23 cellular contexts compared by ENCODE assay signal in genomic region chr6:3037578-3038365, GRCh38. TPM values are rescaled to one million over a fixed set of nuclear protein-coding genes. Genes with fewer than 3 reads are reported as not detected.
DNase-seq lines count a peak whose midpoint lies in the region; ATAC-seq, FAIRE-seq and TF ChIP-seq lines count a peak whose summit lies in the region.
"Had no signal": no experiment of that assay in that cellular context is flagged by ENCODE, and none has a peak within 500 bp of the region (broad histone marks: within the 10 kb centered on the region; RNA-seq: fewer than 3 reads in every experiment).

No MANE protein-coding gene starts in this region.

- BruUV-seq in HepG2 (replicated peaks; lab: Mats Ljungman, UMichigan): no TSS peak

- 93 to 94% methylated on average over 4 to 6 of the region's 7 CpGs for WGBS in endodermal cell (ENCODE audit: insufficient coverage in 1 of 2, insufficient read length in 1 of 2), 2 experiments
- 50% methylated on average over 7 of the region's 7 CpGs for WGBS in HepG2 (ENCODE audit: low lambda C conversion rate)

- H3K27ac ChIP-seq in GM23338 (ENCODE audit: low read depth) (no peak overlapping the region), endodermal cell (ENCODE audit: low read depth, low read length) (no peak overlapping the region), HepG2 (ENCODE audit: extremely low read length, insufficient read depth, low read length) (no peak overlapping the region)
- H3K27ac ChIP-seq: prostate gland, thoracic aorta, vagina had no signal

- H3K27ac Mint-ChIP-seq in GM23338 (no peak overlapping the region), endodermal cell (no peak overlapping the region)
- H3K27ac Mint-ChIP-seq: activated CD8-positive, alpha-beta T cell treated with anti-CD3 and anti-CD28 coated beads for 36 hours; activated naive CD8-positive, alpha-beta T cell treated with anti-CD3 and anti-CD28 coated beads for 36 hours had no signal

- H3K4me3 ChIP-seq in GM23338 (no peak overlapping the region), endodermal cell (ENCODE audit: low read length) (peak overlapping the region; percentile 74), HepG2 (replicated peaks in 1 of 3; ENCODE audit: insufficient read depth in 1 of 3, low read depth in 2 of 3, low read length in 3 of 3) (no peak overlapping the region)
- H3K4me3 ChIP-seq: prostate gland, thoracic aorta, vagina had no signal

- TF ChIP-seq CTCF in GM23338 (conservative IDR thresholded peaks at IDR 0.05; ENCODE audit: low read depth in 2 of 2) (no peak), endodermal cell (conservative IDR thresholded peaks at IDR 0.05) (no peak), HepG2 (CRISPR knock-in tag; IDR thresholded peaks at IDR 0.05) (no peak)

- no peak for FAIRE-seq in HepG2 (lab: Jason Lieb, UNC)
- FAIRE-seq: D721Med had no signal

- H3K27me3 ChIP-seq in GM23338 (ENCODE audit: insufficient read depth) (no peaks in the 10 kb centered on the region), endodermal cell (ENCODE audit: control insufficient read depth, insufficient read depth, low read length, poor library complexity, severe bottlenecking) (no peaks in the 10 kb centered on the region), HepG2 (ENCODE audit: control insufficient read depth in 1 of 2, insufficient read depth in 2 of 2, low read length in 2 of 2) (peaks cover 2 to 33% of the 10 kb centered on the region in 2 experiments; a peak in 4 of 5 replicates)
- H3K27me3 ChIP-seq: vagina had no signal

- H3K9me3 ChIP-seq in endodermal cell (ENCODE audit: control insufficient read depth, low read length) (peaks cover 54% of the 10 kb centered on the region), HepG2 (ENCODE audit: low read length) (no peaks in the 10 kb centered on the region)
- H3K9me3 ChIP-seq: prostate gland, thoracic aorta, vagina had no signal

- CTCF ChIA-PET in HepG2 (lab: Yijun Ruan, JAX; ENCODE audit: low intra/inter-chr PET ratio, low total read pairs): no interaction called here

- H3K9me3 Mint-ChIP-seq in GM23338 (peaks cover 2% of the 10 kb centered on the region; the same call in 1 of the 3 replicates), endodermal cell (peaks cover 36% of the 10 kb centered on the region)
- H3K9me3 Mint-ChIP-seq: activated CD8-positive, alpha-beta T cell treated with anti-CD3 and anti-CD28 coated beads for 36 hours; activated naive CD8-positive, alpha-beta T cell treated with anti-CD3 and anti-CD28 coated beads for 36 hours had no signal

- POLR2A ChIA-PET in HepG2 (lab: Yijun Ruan, JAX): interaction anchor here (2.2 kb wide), 1 partner anchor 38 kb away, joined by 8 read pairs; the partner anchor contains the start of gene NQO2

- no peaks in the 10 kb centered on the region for H3K9me2 ChIP-seq in GM23338 (ENCODE audit: insufficient read depth)

- TF ChIP-seq RAD21 in HepG2 (CRISPR knock-in tag; IDR thresholded peaks at IDR 0.05): no peak

- H3K79me2 ChIP-seq in GM23338 (replicated peaks; ENCODE audit: insufficient read depth): no peaks in the 10 kb centered on the region
- H3K79me2 ChIP-seq in HepG2 (ENCODE audit: insufficient read depth, low read length): no peaks in the 10 kb centered on the region

- peaks cover 11% of the 10 kb centered on the region for H3K4me1 Mint-ChIP-seq in GM23338
- H3K4me1 Mint-ChIP-seq in endodermal cell: peaks cover 28% of the 10 kb centered on the region

- no peak overlapping the region for H3K4me2 ChIP-seq in GM23338
- no peak overlapping the region for H3K4me2 ChIP-seq in HepG2 (ENCODE audit: low read depth, low read length)

- no peaks in the 10 kb centered on the region for H3K36me3 ChIP-seq in GM23338 (ENCODE audit: insufficient read depth)
- no peaks in the 10 kb centered on the region for H3K36me3 ChIP-seq in endodermal cell (ENCODE audit: control insufficient read depth, insufficient read depth, low read length)
- no peaks in the 10 kb centered on the region for H3K36me3 ChIP-seq in HepG2 (replicated peaks in 1 of 2; ENCODE audit: control insufficient read depth in 1 of 2, insufficient read depth in 2 of 2, low read length in 2 of 2)
- H3K36me3 ChIP-seq: prostate gland, thoracic aorta, vagina had no signal

- H2AFZ ChIP-seq in GM23338 (peak overlapping the region; percentile 82; the same call in 1 of the 2 replicates), HepG2 (ENCODE audit: low read length) (no peak overlapping the region)

- H3K4me1 ChIP-seq in GM23338 (ENCODE audit: insufficient read depth) (peaks cover 25% of the 10 kb centered on the region), endodermal cell (ENCODE audit: control insufficient read depth, insufficient read depth, low read length) (peaks cover 8% of the 10 kb centered on the region), HepG2 (ENCODE audit: insufficient read depth, low read length) (peaks cover 13% of the 10 kb centered on the region)
- H3K4me1 ChIP-seq: prostate gland, vagina had no signal

- in situ Hi-C loops in HepG2 (cut with HindIII; ENCODE audit: extremely low pct_ligation_motif_present, low pct_unique_long_range_greater_than_20kb): no loop called here

- TF ChIP-seq EP300 in HepG2 (IDR thresholded peaks at IDR 0.05; ENCODE audit: low read depth in 2 of 2, low read length in 2 of 2) (no peak), HepG2 (CRISPR knock-in tag; IDR thresholded peaks at IDR 0.05; ENCODE audit: borderline replicate concordance) (no peak)

- H3K36me3 Mint-ChIP-seq in GM23338 (ENCODE audit: low read depth) (no peaks in the 10 kb centered on the region), endodermal cell (ENCODE audit: low read depth) (no peaks in the 10 kb centered on the region)
- H3K36me3 Mint-ChIP-seq: activated naive CD8-positive, alpha-beta T cell treated with anti-CD3 and anti-CD28 coated beads for 36 hours had no signal

- H3K27me3 Mint-ChIP-seq in GM23338 (ENCODE audit: insufficient read depth, low read depth, poor library complexity) (peaks cover 3% of the 10 kb centered on the region), endodermal cell (ENCODE audit: insufficient read depth) (peaks cover 9% of the 10 kb centered on the region)
- H3K27me3 Mint-ChIP-seq: activated CD8-positive, alpha-beta T cell treated with anti-CD3 and anti-CD28 coated beads for 36 hours; activated naive CD8-positive, alpha-beta T cell treated with anti-CD3 and anti-CD28 coated beads for 36 hours had no signal

- H3K9ac ChIP-seq in endodermal cell (ENCODE audit: extremely low read depth, low read length, poor library complexity, severe bottlenecking): no peak overlapping the region
- no peak overlapping the region for H3K9ac ChIP-seq in HepG2 (ENCODE audit: insufficient read depth, low read depth, low read length)

- DNase-seq in GM23338 (ENCODE audit: low spot score) (no peak), NCI-H82 (lab: John Stamatoyannopoulos, UW) (peak; percentile 91), endodermal cell (no peak), pons (ENCODE audit: low spot score) (peak; percentile 39), AG20443 (ENCODE audit: low spot score) (no peak), cerebellum (ENCODE audit: low spot score) (no peak), HepG2 (ENCODE audit: low spot score) (no peak), COR-L47 (lab: John Stamatoyannopoulos, UW) (no peak)
- DNase-seq: activated CD8-positive, alpha-beta T cell treated with anti-CD3 and anti-CD28 coated beads for 36 hours; activated naive CD8-positive, alpha-beta T cell treated with anti-CD3 and anti-CD28 coated beads for 36 hours; aorta; caudate nucleus; kidney glomerular epithelial cell; mesenchymal stem cell; NCI-H1694; NCI-H526; SIG-M5; stimulated activated naive CD4-positive, alpha-beta T cell had no signal

- TF ChIP-seq POLR2A in HepG2 (IDR thresholded peaks at IDR 0.05; ENCODE audit: insufficient read depth in 1 of 2, low read depth in 2 of 2, low read length in 2 of 2): no peak

- H3F3A ChIP-seq in GM23338 (replicated peaks; ENCODE audit: low read depth): 0 out of 2 replicates have a peak, but pooled peaks cover 2% of the 10 kb centered on the region

- H3K4me3 Mint-ChIP-seq in GM23338 (no peak overlapping the region), endodermal cell (no peak overlapping the region)
- H3K4me3 Mint-ChIP-seq: activated CD8-positive, alpha-beta T cell treated with anti-CD3 and anti-CD28 coated beads for 36 hours; activated naive CD8-positive, alpha-beta T cell treated with anti-CD3 and anti-CD28 coated beads for 36 hours had no signal

- H4K20me1 ChIP-seq in GM23338 (replicated peaks; ENCODE audit: insufficient read depth) (no peaks in the 10 kb centered on the region), HepG2 (ENCODE audit: insufficient read depth, low read length) (no peaks in the 10 kb centered on the region)

- ATAC-seq in GM23338 (no peak), HepG2 (no peak; the same call in 2 of the 3 replicates)
- ATAC-seq: activated CD8-positive, alpha-beta T cell treated with anti-CD3 and anti-CD28 coated beads for 36 hours; Panc1 had no signal

- intact Hi-C loops in HepG2 (cut with micrococcal nuclease; ENCODE audit: unreplicated experiment): loop anchor here (5.0 kb wide), 1 partner anchor 35 kb away; no protein-coding TSS in a partner anchor

RNA-seq across cellular contexts. Expression of gene RIPK1, which starts 30.5 kb away (rescaled TPM):
- 16.7 and 19.4 TPM in 2 replicates for total RNA-seq in GM23338 (2014; rRNA removed; shearing (Covaris generic))
- 4.9 and 5.7 TPM in 2 replicates for polyA plus RNA-seq in GM23338 (2016; fragmentation: Nextera tagmentation; extraction: Ambion mirVana)
- 10 to 100 TPM; 10.2 to 18.7 TPM for total RNA-seq in endodermal cell
- polyA plus RNA-seq in endodermal cell (2013, experiment 1 of 2): 10.6 TPM
- polyA plus RNA-seq in endodermal cell (2013, experiment 2 of 2): 10.9 TPM
- total RNA-seq in cerebellum: 8.0 TPM
- 10.3 and 15.0 TPM in 2 replicates for total RNA-seq in HepG2 (2016; rRNA removed; fragmentation: Illumina TruSeq; extraction: Trizol)
- 4.5 and 4.9 TPM in 2 replicates for total RNA-seq in HepG2 (2016; cell fraction: cytosol; rRNA removed; fragmentation: Illumina TruSeq; extraction: Trizol; ENCODE audit: low read depth)
- total RNA-seq in HepG2 (2016; cell fraction: insoluble cytoplasmic fraction; rRNA removed; fragmentation: Illumina TruSeq; extraction: Trizol): 10.6 and 13.6 TPM in 2 replicates
- 5.4 and 6.4 TPM in 2 replicates for total RNA-seq in HepG2 (2016; cell fraction: membrane; rRNA removed; fragmentation: Illumina TruSeq; extraction: Trizol)
- 7.4 and 9.7 TPM in 2 replicates for total RNA-seq in HepG2 (2016; cell fraction: nucleus; rRNA removed; fragmentation: Illumina TruSeq; extraction: Trizol)
- 9.0 and 10.7 TPM in 2 replicates for polyA plus RNA-seq in HepG2 (2011; rRNA removed)
- polyA plus RNA-seq in HepG2 (2011; cell fraction: cytosol; rRNA removed): 6.2 and 9.2 TPM in 2 replicates
- 9.5 and 13.1 TPM in 2 replicates for polyA plus RNA-seq in HepG2 (2011; cell fraction: nucleus; rRNA removed)
- polyA plus RNA-seq in HepG2 (2012): 7.6 and 10.8 TPM in 2 replicates
- 0.89 and 0.95 TPM in 2 replicates for polyA plus RNA-seq in HepG2 (2016; cell fraction: cytosol; fragmentation: Illumina TruSeq; extraction: Trizol; ENCODE audit: low read depth)
- 11.8 and 12.1 TPM in 2 replicates for polyA plus RNA-seq in HepG2 (2016; cell fraction: insoluble cytoplasmic fraction; fragmentation: Illumina TruSeq; extraction: Trizol; ENCODE audit: low read depth)
- 2.3 and 2.7 TPM in 2 replicates for polyA plus RNA-seq in HepG2 (2016; cell fraction: membrane; fragmentation: Illumina TruSeq; extraction: Trizol; ENCODE audit: low read depth)
- 19.4 and 21.2 TPM in 2 replicates for polyA plus RNA-seq in HepG2 (2016; cell fraction: nucleus; fragmentation: Illumina TruSeq; extraction: Trizol; ENCODE audit: insufficient read depth, low read depth)
- polyA minus RNA-seq in HepG2 (2011; rRNA and poly(A)+ RNA removed; ENCODE audit: low replicate concordance): 5.4 and 9.3 TPM in 2 replicates
- polyA minus RNA-seq in HepG2 (2011; cell fraction: cytosol; rRNA and poly(A)+ RNA removed): 5.8 and 8.9 TPM in 2 replicates
- 8.9 and 13.7 TPM in 2 replicates for polyA minus RNA-seq in HepG2 (2011; cell fraction: nucleus; rRNA and poly(A)+ RNA removed)

RNA-seq across cellular contexts. Expression of gene NQO2, which starts 38.1 kb away (rescaled TPM):
- 117 and 125 TPM in 2 replicates for total RNA-seq in GM23338 (2014; rRNA removed; shearing (Covaris generic))
- polyA plus RNA-seq in GM23338 (2016; fragmentation: Nextera tagmentation; extraction: Ambion mirVana): 159 and 173 TPM in 2 replicates
- total RNA-seq in endodermal cell: 100 to 1,000 TPM in 1 of 2 donors, 10 to 100 TPM in 1; 50.8 to 199 TPM
- polyA plus RNA-seq in endodermal cell (2013, experiment 1 of 2): 46.8 TPM
- polyA plus RNA-seq in endodermal cell (2013, experiment 2 of 2): 40.7 TPM
- total RNA-seq in cerebellum: 8.3 TPM
- 56.5 and 63.0 TPM in 2 replicates for total RNA-seq in HepG2 (2016; rRNA removed; fragmentation: Illumina TruSeq; extraction: Trizol)
- total RNA-seq in HepG2 (2016; cell fraction: cytosol; rRNA removed; fragmentation: Illumina TruSeq; extraction: Trizol; ENCODE audit: low read depth): 44.8 and 70.6 TPM in 2 replicates
- total RNA-seq in HepG2 (2016; cell fraction: insoluble cytoplasmic fraction; rRNA removed; fragmentation: Illumina TruSeq; extraction: Trizol): 56.8 and 60.6 TPM in 2 replicates
- total RNA-seq in HepG2 (2016; cell fraction: membrane; rRNA removed; fragmentation: Illumina TruSeq; extraction: Trizol): 53.4 and 80.8 TPM in 2 replicates
- 34.2 and 36.9 TPM in 2 replicates for total RNA-seq in HepG2 (2016; cell fraction: nucleus; rRNA removed; fragmentation: Illumina TruSeq; extraction: Trizol)
- 27.4 and 32.2 TPM in 2 replicates for polyA plus RNA-seq in HepG2 (2011; rRNA removed)
- polyA plus RNA-seq in HepG2 (2011; cell fraction: cytosol; rRNA removed): 29.5 and 31.9 TPM in 2 replicates
- polyA plus RNA-seq in HepG2 (2011; cell fraction: nucleus; rRNA removed): 30.7 and 34.4 TPM in 2 replicates
- 15.7 and 17.8 TPM in 2 replicates for polyA plus RNA-seq in HepG2 (2012)
- 48.7 and 84.9 TPM in 2 replicates for polyA plus RNA-seq in HepG2 (2016; cell fraction: cytosol; fragmentation: Illumina TruSeq; extraction: Trizol; ENCODE audit: low read depth)
- polyA plus RNA-seq in HepG2 (2016; cell fraction: insoluble cytoplasmic fraction; fragmentation: Illumina TruSeq; extraction: Trizol; ENCODE audit: low read depth): 61.8 and 64.6 TPM in 2 replicates
- polyA plus RNA-seq in HepG2 (2016; cell fraction: membrane; fragmentation: Illumina TruSeq; extraction: Trizol; ENCODE audit: low read depth): 49.3 and 82.9 TPM in 2 replicates
- 65.1 and 69.0 TPM in 2 replicates for polyA plus RNA-seq in HepG2 (2016; cell fraction: nucleus; fragmentation: Illumina TruSeq; extraction: Trizol; ENCODE audit: insufficient read depth, low read depth)
- polyA minus RNA-seq in HepG2 (2011; rRNA and poly(A)+ RNA removed; ENCODE audit: low replicate concordance): 15.8 and 89.9 TPM in 2 replicates
- polyA minus RNA-seq in HepG2 (2011; cell fraction: cytosol; rRNA and poly(A)+ RNA removed): 9.1 and 15.4 TPM in 2 replicates
- 17.7 and 19.6 TPM in 2 replicates for polyA minus RNA-seq in HepG2 (2011; cell fraction: nucleus; rRNA and poly(A)+ RNA removed)

Comparison
In these comparisons a context has a peak if more than half of its experiments do, and no peak if none do; other contexts are left out.
1. DNase-seq: peak in NCI-H82 (single experiment) and pons (single experiment); none in GM23338 (single experiment), endodermal cell (single experiment), AG20443 (single experiment), cerebellum (single experiment), HepG2 (single experiment) and COR-L47 (single experiment).